In the genomic region with DNA sequence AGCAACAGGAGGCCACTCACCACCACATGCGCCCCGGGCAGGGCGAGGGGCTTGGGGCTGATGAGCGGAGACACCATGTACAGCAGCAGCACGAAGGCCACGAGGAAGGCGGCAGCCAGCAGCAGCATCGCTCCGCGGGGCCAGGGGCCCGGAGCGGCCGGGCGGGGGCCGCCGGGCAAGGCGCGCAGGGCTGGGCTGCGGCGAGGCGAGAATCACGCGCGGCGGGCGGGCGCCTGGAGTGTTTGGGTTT, we compare ENCODE assay signal across 8 cellular contexts. TPM values are rescaled to one million over a fixed set of nuclear protein-coding genes. Genes with fewer than 3 reads are reported as not detected.
DNase-seq lines count a peak whose midpoint lies in the region; ATAC-seq and TF ChIP-seq lines count a peak whose summit lies in the region.

A gene with protein sequence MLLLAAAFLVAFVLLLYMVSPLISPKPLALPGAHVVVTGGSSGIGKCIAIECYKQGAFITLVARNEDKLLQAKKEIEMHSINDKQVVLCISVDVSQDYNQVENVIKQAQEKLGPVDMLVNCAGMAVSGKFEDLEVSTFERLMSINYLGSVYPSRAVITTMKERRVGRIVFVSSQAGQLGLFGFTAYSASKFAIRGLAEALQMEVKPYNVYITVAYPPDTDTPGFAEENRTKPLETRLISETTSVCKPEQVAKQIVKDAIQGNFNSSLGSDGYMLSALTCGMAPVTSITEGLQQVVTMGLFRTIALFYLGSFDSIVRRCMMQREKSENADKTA (minus strand): TSS at position 216 of the 250 bp plus-strand sequence. CDS start 88 bp downstream, at position 128.

- no peak for ATAC-seq in Right ventricle myocardium inferior

- H3K27me3 ChIP-seq in prostate gland (replicated peaks; ENCODE audit: insufficient read depth) = no peaks in the 10 kb centered on the region

- TF ChIP-seq CTCF in WI38 (IDR thresholded peaks at IDR 0.05; ENCODE audit: low read depth, low read length) = no peak
- no peak for TF ChIP-seq CTCF in prostate gland (IDR thresholded peaks at IDR 0.05)

- no peaks in the 10 kb centered on the region for H3K9me3 ChIP-seq in prostate gland

- intact Hi-C loops in Right ventricle myocardium inferior (cut with DNase I) (loop anchor here (1.0 to 5.0 kb wide), 2 partner anchors 35 to 55 kb away; a partner anchor contains a TSS), prostate gland (cut with DNase I) (loop anchor here (1.0 kb wide), 1 partner anchor 55 kb away; a partner anchor contains a TSS)

- DNase-seq in GM19240 (ENCODE audit: insufficient read length, low spot score) (peak; percentile 57), Right ventricle myocardium inferior (ENCODE audit: missing footprints) (no peak), prostate gland (ENCODE audit: low spot score) (no peak), glomerular visceral epithelial cell (ENCODE audit: extremely low spot score) (no peak), NCI-H1048 (lab: John Stamatoyannopoulos, UW) (no peak), DMS79 treated with DMSO at 0.1 percent for 48 hours (lab: John Stamatoyannopoulos, UW) (no peak), globus pallidus (ENCODE audit: low spot score) (no peak)

- H3K4me1 ChIP-seq in prostate gland (replicated peaks) = no peaks in the 10 kb centered on the region

- H3K36me3 ChIP-seq in prostate gland = no peaks in the 10 kb centered on the region

- no peak for TF ChIP-seq POLR2A in prostate gland (IDR thresholded peaks at IDR 0.05)

- peak within 1 kb of the TSS; percentile 91 for H3K4me3 ChIP-seq in WI38 (ENCODE audit: low read depth, low read length)
- H3K4me3 ChIP-seq in prostate gland = peak within 1 kb of the TSS; percentile 72 to 75

- WGBS in prostate gland = under 1% methylated on average over 26 of the region's 27 CpGs

- H3K27ac ChIP-seq in prostate gland = peak within 1 kb of the TSS; percentile 95

RNA-seq across cellular contexts. Expression of the gene that starts here (rescaled TPM):
- total RNA-seq in Right ventricle myocardium inferior = 32.3 TPM
- 10 to 100 TPM; 46.1 to 52.3 TPM for total RNA-seq in prostate gland
